Comparison of ENCODE assay signal across 18 cellular contexts in the genomic region with DNA sequence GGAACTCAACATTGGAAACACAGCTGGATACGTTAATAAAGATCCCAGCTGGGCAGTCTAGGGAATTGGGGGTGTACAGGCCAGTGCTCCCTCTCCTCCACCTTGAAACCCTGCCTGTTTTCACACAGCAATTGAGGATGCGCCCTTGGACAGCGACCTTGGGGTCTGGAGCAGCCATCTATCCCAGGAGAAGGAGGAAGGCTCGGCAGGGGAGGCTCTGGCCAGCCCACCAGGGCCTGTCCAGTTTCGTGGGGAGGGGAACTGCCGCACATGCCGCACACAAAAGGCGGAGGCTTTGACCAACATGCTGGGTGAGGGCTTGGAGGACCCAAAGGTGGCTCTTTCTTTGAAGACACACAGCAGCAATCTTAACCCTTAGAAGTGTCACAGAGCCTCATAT. TPM values are rescaled to one million over a fixed set of nuclear protein-coding genes. Genes with fewer than 3 reads are reported as not detected.
DNase-seq lines count a peak whose midpoint lies in the region; ATAC-seq and TF ChIP-seq lines count a peak whose summit lies in the region.
"Had no signal": no experiment of that assay in that cellular context is flagged by ENCODE, and none has a peak within 500 bp of the region (broad histone marks: within the 10 kb centered on the region; RNA-seq: fewer than 3 reads in every experiment).

No MANE protein-coding gene starts in this region.

- no peak overlapping the region for H3K27ac Mint-ChIP-seq in CD8-positive, alpha-beta T cell
- H3K27ac Mint-ChIP-seq in endothelial cell (ENCODE audit: unreplicated experiment): no peak overlapping the region
- no peak overlapping the region for H3K27ac Mint-ChIP-seq in natural killer cell treated with Interleukin-12 subunit alpha and Interleukin-12 subunit beta and Interleukin-15 and Interleukin-18, amount 100 ng/mL, for 72 hours
- H3K27ac Mint-ChIP-seq: T-helper 1 cell treated with Interleukin-12 subunit alpha and Interleukin-12 subunit beta and Interleukin-4 antibody, amounts not matched to agents 30 μg/mL and 1 μg/mL, for 36 hours had no signal

- H3K36me3 ChIP-seq in CD8-positive, alpha-beta T cell (ENCODE audit: insufficient read depth, low read length): no peaks in the 10 kb centered on the region
- H3K36me3 ChIP-seq in HUES48 (ENCODE audit: control insufficient read depth, insufficient read depth, low read length): no peaks in the 10 kb centered on the region
- H3K36me3 ChIP-seq: brain microvascular endothelial cell had no signal

- no peak for TF ChIP-seq CTCF in CD8-positive, alpha-beta T cell (IDR thresholded peaks at IDR 0.05)
- TF ChIP-seq CTCF in endothelial cell (IDR thresholded peaks at IDR 0.05; ENCODE audit: unreplicated experiment): no peak

- H3K36me3 Mint-ChIP-seq in CD8-positive, alpha-beta T cell: no peaks in the 10 kb centered on the region
- peaks cover 11% of the 10 kb centered on the region for H3K36me3 Mint-ChIP-seq in endothelial cell (ENCODE audit: low read depth, unreplicated experiment)
- peaks cover under 1% of the 10 kb centered on the region for H3K36me3 Mint-ChIP-seq in natural killer cell treated with Interleukin-12 subunit alpha and Interleukin-12 subunit beta and Interleukin-15 and Interleukin-18, amount 100 ng/mL, for 72 hours

- H3K27ac ChIP-seq in CD8-positive, alpha-beta T cell (ENCODE audit: low read depth, low read length): no peak overlapping the region
- no peak overlapping the region for H3K27ac ChIP-seq in HUES48 (ENCODE audit: low read depth, low read length)
- H3K27ac ChIP-seq: brain microvascular endothelial cell, C4-2B had no signal

- CTCF ChIA-PET in CD8-positive, alpha-beta T cell (lab: Charles Lee): interaction anchor here (0.6 to 1.0 kb wide), 2 partner anchors 27 to 305 kb away, joined by 3 read pairs; no protein-coding TSS in a partner anchor

- H3K4me3 ChIP-seq in CD8-positive, alpha-beta T cell (ENCODE audit: low read depth, low read length): no peak overlapping the region
- peak overlapping the region; percentile 63; the same call in 1 of the 2 replicates for H3K4me3 ChIP-seq in HUES48 (ENCODE audit: low read depth, low read length)
- H3K4me3 ChIP-seq: K562 had no signal

- H3K9me3 Mint-ChIP-seq in CD8-positive, alpha-beta T cell: no peaks in the 10 kb centered on the region
- no peaks in the 10 kb centered on the region for H3K9me3 Mint-ChIP-seq in endothelial cell (ENCODE audit: unreplicated experiment)
- H3K9me3 Mint-ChIP-seq in natural killer cell treated with Interleukin-12 subunit alpha and Interleukin-12 subunit beta and Interleukin-15 and Interleukin-18, amount 100 ng/mL, for 72 hours: no peaks in the 10 kb centered on the region

- peaks cover 12% of the 10 kb centered on the region for H3K4me1 ChIP-seq in CD8-positive, alpha-beta T cell (ENCODE audit: insufficient read depth, low read length)
- H3K4me1 ChIP-seq in HUES48 (ENCODE audit: control insufficient read depth, insufficient read depth, low read length): peaks cover 10% of the 10 kb centered on the region; the same call in 1 of the 2 replicates

- DNase-seq in CD8-positive, alpha-beta T cell: no peak
- DNase-seq in endothelial cell (ENCODE audit: low spot score) (no peak), islet precursor cell (no peak)
- DNase-seq in natural killer cell treated with Interleukin-12 subunit alpha and Interleukin-12 subunit beta and Interleukin-15 and Interleukin-18, amount 100 ng/mL, for 72 hours (ENCODE audit: low spot score): no peak
- no peak for DNase-seq in central memory CD4-positive, alpha-beta T cell
- DNase-seq: activated gamma-delta T cell; brain microvascular endothelial cell; effector CD4-positive, alpha-beta T cell; foreskin melanocyte; midbrain; small intestine; stimulated activated naive CD8-positive, alpha-beta T cell treated with anti-CD3 and anti-CD28 coated beads, Interleukin-15, Interleukin-2, amounts not matched to agents 100 U/mL and 50 U/mL, for 24 hours had no signal

- H3K4me1 Mint-ChIP-seq in CD8-positive, alpha-beta T cell (ENCODE audit: low read depth): peaks cover 6% of the 10 kb centered on the region
- peaks cover 41% of the 10 kb centered on the region for H3K4me1 Mint-ChIP-seq in endothelial cell (ENCODE audit: unreplicated experiment)
- peaks cover 6 to 10% of the 10 kb centered on the region in 2 donors for H3K4me1 Mint-ChIP-seq in natural killer cell treated with Interleukin-12 subunit alpha and Interleukin-12 subunit beta and Interleukin-15 and Interleukin-18, amount 100 ng/mL, for 72 hours (ENCODE audit: low read depth in 2 of 2)

- H3K9me3 ChIP-seq in CD8-positive, alpha-beta T cell (ENCODE audit: low read length): no peaks in the 10 kb centered on the region
- H3K9me3 ChIP-seq in HUES48 (ENCODE audit: control insufficient read depth, insufficient read depth, low read length): no peaks in the 10 kb centered on the region

- POLR2A ChIA-PET in CD8-positive, alpha-beta T cell (lab: Charles Lee): no interaction called here

- peaks cover 5% of the 10 kb centered on the region for H3K27me3 ChIP-seq in CD8-positive, alpha-beta T cell (ENCODE audit: insufficient read depth, low read length)
- H3K27me3 ChIP-seq in HUES48 (ENCODE audit: control insufficient read depth, insufficient read depth, low read length): peaks cover 41% of the 10 kb centered on the region

- peaks cover 51% of the 10 kb centered on the region for H3K27me3 Mint-ChIP-seq in CD8-positive, alpha-beta T cell (ENCODE audit: low read depth)
- peaks cover 21% of the 10 kb centered on the region for H3K27me3 Mint-ChIP-seq in endothelial cell (ENCODE audit: unreplicated experiment)
- peaks cover 37 to 48% of the 10 kb centered on the region in 2 donors for H3K27me3 Mint-ChIP-seq in natural killer cell treated with Interleukin-12 subunit alpha and Interleukin-12 subunit beta and Interleukin-15 and Interleukin-18, amount 100 ng/mL, for 72 hours

- intact Hi-C loops in CD8-positive, alpha-beta T cell (cut with DNase I, micrococcal nuclease): no loop called here

- H3K4me3 Mint-ChIP-seq in CD8-positive, alpha-beta T cell: peak overlapping the region; percentile 63
- H3K4me3 Mint-ChIP-seq in endothelial cell (ENCODE audit: unreplicated experiment): peak overlapping the region; percentile 92
- peak overlapping the region; percentile 38 for H3K4me3 Mint-ChIP-seq in natural killer cell treated with Interleukin-12 subunit alpha and Interleukin-12 subunit beta and Interleukin-15 and Interleukin-18, amount 100 ng/mL, for 72 hours
- H3K4me3 Mint-ChIP-seq: T-helper 1 cell treated with Interleukin-12 subunit alpha and Interleukin-12 subunit beta and Interleukin-4 antibody, amounts not matched to agents 30 μg/mL and 1 μg/mL, for 36 hours had no signal

- H3K9ac ChIP-seq in HUES48 (ENCODE audit: low read depth, low read length): no peak overlapping the region

- ATAC-seq in CD8-positive, alpha-beta T cell: no peak
- ATAC-seq in natural killer cell treated with Interleukin-12 subunit alpha and Interleukin-12 subunit beta and Interleukin-15 and Interleukin-18, amount 100 ng/mL, for 72 hours: no peak
- no peak for ATAC-seq in GM21723 (IDR thresholded peaks at IDR 0.05; ENCODE audit: unreplicated experiment)
- ATAC-seq: HCT116; K562; stimulated activated naive CD8-positive, alpha-beta T cell treated with anti-CD3 and anti-CD28 coated beads, Interleukin-15, Interleukin-2, amounts not matched to agents 100 U/mL and 50 U/mL, for 24 hours had no signal

RNA-seq across cellular contexts. Expression of a gene that starts 1.4 kb away (rescaled TPM):
- not detected for total RNA-seq in CD8-positive, alpha-beta T cell
- total RNA-seq in endothelial cell (ENCODE audit: unreplicated experiment): 75.2 TPM
- under 1 TPM; 0.17 to 0.19 TPM for total RNA-seq in natural killer cell treated with Interleukin-12 subunit alpha and Interleukin-12 subunit beta and Interleukin-15 and Interleukin-18, amount 100 ng/mL, for 72 hours

RNA-seq across cellular contexts. Expression of a gene that starts 38.1 kb away (rescaled TPM):
- 100 to 1,000 TPM; 104 to 106 TPM for total RNA-seq in CD8-positive, alpha-beta T cell
- total RNA-seq in endothelial cell (ENCODE audit: unreplicated experiment): 19.9 TPM
- total RNA-seq in natural killer cell treated with Interleukin-12 subunit alpha and Interleukin-12 subunit beta and Interleukin-15 and Interleukin-18, amount 100 ng/mL, for 72 hours: 10 to 100 TPM; 22.3 to 25.4 TPM

Comparison
In these comparisons a context has a peak if more than half of its experiments do, and no peak if none do; other contexts are left out.
1. H3K4me3 Mint-ChIP-seq: peak in every context shown above with its lines; median percentile 92 in endothelial cell; 63 in CD8-positive, alpha-beta T cell; 38 in natural killer cell treated with Interleukin-12 subunit alpha and Interleukin-12 subunit beta and Interleukin-15 and Interleukin-18, amount 100 ng/mL, for 72 hours.
2. RNA of a gene that starts 1.4 kb away (total RNA-seq): 75.2 TPM in endothelial cell (single experiment); 0.17 to 0.19 TPM in natural killer cell treated with Interleukin-12 subunit alpha and Interleukin-12 subunit beta and Interleukin-15 and Interleukin-18, amount 100 ng/mL, for 72 hours and not detected in CD8-positive, alpha-beta T cell; every median in the first group is over 10 times any median in the second.